ENCODE assay signal across 9 cellular contexts in the genomic region with DNA sequence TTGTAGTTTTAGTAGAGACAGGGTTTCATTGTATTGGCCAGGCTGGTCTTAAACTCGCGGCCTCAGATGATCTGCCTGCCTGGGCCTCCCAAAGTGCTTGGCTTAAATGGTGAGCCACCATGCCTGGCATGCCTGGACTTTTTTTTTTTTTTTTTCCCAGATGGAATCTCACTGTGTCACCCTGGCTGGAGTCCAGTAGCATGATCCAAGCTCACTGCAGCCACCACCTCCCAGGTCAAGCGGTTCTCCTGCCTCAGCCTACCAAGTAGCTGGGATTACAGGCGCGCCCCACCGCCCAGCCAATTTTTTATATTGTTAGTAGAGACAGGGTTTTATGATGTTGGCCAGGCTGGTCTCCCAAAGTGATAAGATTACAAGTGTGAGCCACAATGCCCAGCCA. TPM values are rescaled to one million over a fixed set of nuclear protein-coding genes. Genes with fewer than 3 reads are reported as not detected.
A peak's percentile ranks its signal among the peaks of the same experiment; 100 is the strongest.
DNase-seq lines count a peak whose midpoint lies in the region; ATAC-seq, FAIRE-seq and TF ChIP-seq lines count a peak whose summit lies in the region.
"Had no signal": no experiment of that assay in that cellular context is flagged by ENCODE, and none has a peak within 500 bp of the region (broad histone marks: within the 10 kb centered on the region; RNA-seq: fewer than 3 reads in every experiment).

No MANE protein-coding gene starts in this region.

- H3K4me1 ChIP-seq in pancreas = peaks cover 8 to 24% (median 14%) of the 10 kb centered on the region in 3 donors

- WGBS in pancreas, 2 donors = 54 to 57% methylated on average over 6 of the region's 6 CpGs

- no peak for TF ChIP-seq CTCF in epithelial cell of proximal tubule (conservative IDR thresholded peaks at IDR 0.05; ENCODE audit: low read depth, low read length)
- TF ChIP-seq CTCF in pancreas (IDR thresholded peaks at IDR 0.05) = no peak

- no peak for FAIRE-seq in pancreas (lab: Jason Lieb, UNC)
- no peak for FAIRE-seq in GM12891 (lab: Jason Lieb, UNC)

- ATAC-seq in pancreas = peak; percentile 68 to 83 (median 80)
- ATAC-seq in GM18861 (IDR thresholded peaks at IDR 0.05; ENCODE audit: unreplicated experiment) = no peak

- intact Hi-C loops in pancreas (cut with DNase I) = no loop called here

- DNase-seq in Caki2 (ENCODE audit: low read depth) (peak; percentile 84), NCI-H460 (ENCODE audit: extremely low read depth, low read depth) (peak; percentile 27), epithelial cell of proximal tubule (ENCODE audit: low read depth) (peak; percentile 68), pancreas (peak in 5 of 6 donors; percentile 42 to 69 (median 57)), GM12891 (ENCODE audit: insufficient read length, low spot score) (no peak)
- no peak for DNase-seq in stimulated activated CD4-positive, alpha-beta T cell treated with anti-CD3 and anti-CD28 coated beads, Interleukin-4, amount 100 ng/mL, for 4 hours
- no peak for DNase-seq in stimulated activated CD4-positive, alpha-beta T cell treated with anti-CD3 and anti-CD28 coated beads, Interleukin-2, amount 100 ng/mL, for 24 hours
- DNase-seq: NCI-H1436 treated with DMSO at 0.1 percent for 48 hours had no signal

- no peaks in the 10 kb centered on the region for H3K27me3 ChIP-seq in pancreas

- in situ Hi-C loops in Caki2 (cut with HindIII; ENCODE audit: low pct_unique_long_range_greater_than_20kb, low sequenced_read_pairs) = no loop called here

- H3K27ac ChIP-seq in pancreas = no peak overlapping the region

- no peak for TF ChIP-seq POLR2A in GM12891 (IDR thresholded peaks at IDR 0.05; ENCODE audit: low read depth, low read length)

- H3K4me3 ChIP-seq in epithelial cell of proximal tubule (ENCODE audit: low read depth, low read length) (no peak overlapping the region), pancreas (no peak overlapping the region)

- peaks cover 0 to 3% (median 0%) of the 10 kb centered on the region in 3 donors for H3K36me3 ChIP-seq in pancreas

- no peaks in the 10 kb centered on the region for H3K9me3 ChIP-seq in pancreas

TF ChIP-seq in GM12891, 5 proteins besides CTCF, POLR2A, EP300 and RAD21:
- TF ChIP-seq PAX5 (IDR thresholded peaks at IDR 0.05; ENCODE audit: insufficient read depth, low read length, severe bottlenecking) (no peak), POU2F2 (IDR thresholded peaks at IDR 0.05; ENCODE audit: low read depth, low read length) (no peak), TAF1 (IDR thresholded peaks at IDR 0.05; ENCODE audit: low read depth, low read length) (no peak), POLR2AphosphoS5 (IDR thresholded peaks at IDR 0.05; ENCODE audit: low read depth, low read length) (no peak), SPI1 (IDR thresholded peaks at IDR 0.05; ENCODE audit: low read depth, low read length) (no peak)

RNA-seq across cellular contexts. Expression of a gene that starts 8.4 kb away (rescaled TPM):
- total RNA-seq in Caki2 (2014; rRNA removed; shearing (Covaris generic); ENCODE audit: low replicate concordance) = 9.4 and 12.4 TPM in 2 replicates
- total RNA-seq in NCI-H460 (2014; rRNA removed; shearing (Covaris generic)) = 29.3 and 33.4 TPM in 2 replicates
- 20.3 and 26.2 TPM in 2 replicates for polyA plus RNA-seq in NCI-H460 (2014; cell fraction: nucleus; rRNA removed)
- 26.1 and 32.7 TPM in 2 replicates for total RNA-seq in epithelial cell of proximal tubule
- 10 to 100 TPM; 15.8 to 32.4 (median 24.8) TPM for total RNA-seq in pancreas
- 10 to 100 TPM; 14.1 to 18.2 TPM for polyA plus RNA-seq in pancreas
- 93.1 TPM for polyA plus RNA-seq in GM12891 (2012; ENCODE audit: low read depth, missing spikeins)

Comparison
In these comparisons a context has a peak if more than half of its experiments do, and no peak if none do; other contexts are left out.
1. DNase-seq: peak in Caki2 (single experiment), NCI-H460 (single experiment), epithelial cell of proximal tubule (single experiment) and pancreas (5 of 6); none in stimulated activated CD4-positive, alpha-beta T cell treated with anti-CD3 and anti-CD28 coated beads, Interleukin-4, amount 100 ng/mL, for 4 hours (0 of 2), GM12891 (single experiment) and stimulated activated CD4-positive, alpha-beta T cell treated with anti-CD3 and anti-CD28 coated beads, Interleukin-2, amount 100 ng/mL, for 24 hours (0 of 2).